30 cellular contexts compared by ENCODE assay signal in genomic region chr17:11622468-11622867, GRCh38. TPM values are rescaled to one million over a fixed set of nuclear protein-coding genes. Genes with fewer than 3 reads are reported as not detected.
"Had no signal": no experiment of that assay in that cellular context is flagged by ENCODE, and none has a peak within 500 bp of the region (broad histone marks: within the 10 kb centered on the region; RNA-seq: fewer than 3 reads in every experiment).

No MANE protein-coding gene starts in this region.

- DNase-seq: dermis blood vessel endothelial cell; dorsolateral prefrontal cortex; effector CD4-positive, alpha-beta T cell; effector memory CD4-positive, alpha-beta T cell; erythroblast; esophagus squamous epithelium; foreskin fibroblast; foreskin melanocyte; gastrocnemius medialis; heart left ventricle; hypothalamus; immature natural killer cell; islet precursor cell; kidney; kidney glomerular epithelial cell; left colon; left ventricle myocardium superior; lower lobe of right lung; mesenchymal stem cell; mucosa of descending colon; naive B cell had no signal

- H2AFZ ChIP-seq: hepatocyte had no signal

- H3K36me3 Mint-ChIP-seq: mesothelial cell of epicardium, naive B cell had no signal

- H3K27me3 Mint-ChIP-seq: naive B cell had no signal

- H3K9me3 ChIP-seq: esophagus squamous epithelium, gastrocnemius medialis, heart left ventricle, lower lobe of right lung, mucosa of descending colon had no signal

- H3K4me3 Mint-ChIP-seq: immature natural killer cell, mesothelial cell of epicardium, naive B cell had no signal

- H3K27ac ChIP-seq: coronary artery, dorsolateral prefrontal cortex, epithelial cell of prostate, esophagus squamous epithelium, gastrocnemius medialis, heart left ventricle, hepatocyte, lower lobe of right lung had no signal

- H3K4me3 ChIP-seq: coronary artery, dorsolateral prefrontal cortex, esophagus squamous epithelium, gastrocnemius medialis, heart left ventricle, hepatocyte, lower lobe of right lung, mucosa of descending colon had no signal

- H3K4me2 ChIP-seq: hepatocyte had no signal

- H3K4me1 ChIP-seq: gastrocnemius medialis, heart left ventricle, lower lobe of right lung had no signal

- H3K79me2 ChIP-seq: hepatocyte had no signal

- H3K4me1 Mint-ChIP-seq: immature natural killer cell, mesothelial cell of epicardium, naive B cell had no signal

- H3K36me3 ChIP-seq: esophagus squamous epithelium, gastrocnemius medialis, heart left ventricle, lower lobe of right lung had no signal

- H3K27ac Mint-ChIP-seq: immature natural killer cell, mesothelial cell of epicardium, naive B cell had no signal

- ATAC-seq: esophagus mucosa, gastrocnemius medialis, heart left ventricle, left colon, left lobe of liver, left ventricle myocardium superior, lower lobe of right lung, mucosa of descending colon had no signal

- H3K27me3 ChIP-seq: dorsolateral prefrontal cortex, gastrocnemius medialis, hepatocyte had no signal

- H3K9me3 Mint-ChIP-seq: mesothelial cell of epicardium had no signal

RNA-seq across cellular contexts. Expression of gene DNAH9, which starts 24.2 kb away (rescaled TPM):
- total RNA-seq: dermis blood vessel endothelial cell, gastrocnemius medialis, glomerular endothelial cell, lung microvascular endothelial cell, myocyte had no signal
- polyA plus RNA-seq: heart left ventricle, immature natural killer cell had no signal
